24 cellular contexts compared by ENCODE assay signal in genomic region chr4:21806991-21807390, GRCh38.
"Had no signal": no experiment of that assay in that cellular context is flagged by ENCODE, and none has a peak within 500 bp of the region (broad histone marks: within the 10 kb centered on the region; RNA-seq: fewer than 3 reads in every experiment).

No MANE protein-coding gene starts in this region.

- H3K27me3 Mint-ChIP-seq: activated CD4-positive, alpha-beta T cell treated with anti-CD3 and anti-CD28 coated beads for 36 hours; activated CD8-positive, alpha-beta T cell treated with anti-CD3 and anti-CD28 coated beads for 36 hours had no signal

- H3K9me3 ChIP-seq: body of pancreas, prostate gland, tibial nerve, vagina had no signal

- DNase-seq: activated CD4-positive, alpha-beta T cell treated with anti-CD3 and anti-CD28 coated beads for 36 hours; activated CD8-positive, alpha-beta T cell treated with anti-CD3 and anti-CD28 coated beads for 36 hours; activated gamma-delta T cell treated with Interleukin-2 at 50 U/mL for 16 hours; activated naive CD8-positive, alpha-beta T cell treated with anti-CD3 and anti-CD28 coated beads for 36 hours; activated T-cell treated with anti-CD3 and anti-CD28 coated beads, Interleukin-2, amount 50 U/mL, for 72 hours; amygdala; body of pancreas; central memory CD4-positive, alpha-beta T cell; endodermal cell; erythroblast; midbrain; right cardiac atrium; stimulated activated CD4-positive, alpha-beta T cell treated with anti-CD3 and anti-CD28 coated beads, Interleukin-4, amount 100 ng/mL, for 4 hours; stimulated activated CD8-positive, alpha-beta memory T cell treated with anti-CD3 and anti-CD28 coated beads, Interleukin-4, amount 100 ng/mL, for 48 hours; stimulated activated naive CD4-positive, alpha-beta T cell treated with Interleukin-2 at 50 U/mL for 16 hours; substantia nigra; T-helper 9 cell; WERI-Rb-1 had no signal

- H3K79me2 ChIP-seq: hepatocyte had no signal

- H3K4me2 ChIP-seq: hepatocyte had no signal

- H3K36me3 ChIP-seq: prostate gland, tibial nerve, vagina, WERI-Rb-1 had no signal

- H3K27me3 ChIP-seq: body of pancreas, hepatocyte, tibial nerve, vagina had no signal

- H3K36me3 Mint-ChIP-seq: activated naive CD8-positive, alpha-beta T cell treated with anti-CD3 and anti-CD28 coated beads for 36 hours had no signal

- H3K4me1 Mint-ChIP-seq: activated CD4-positive, alpha-beta T cell treated with anti-CD3 and anti-CD28 coated beads for 36 hours; activated naive CD8-positive, alpha-beta T cell treated with anti-CD3 and anti-CD28 coated beads for 36 hours; endodermal cell had no signal

- H3K4me3 ChIP-seq: body of pancreas, hepatocyte, prostate gland, skin epidermis, tibial nerve, vagina had no signal

- H2AFZ ChIP-seq: hepatocyte had no signal

- H3K9me3 Mint-ChIP-seq: activated CD8-positive, alpha-beta T cell treated with anti-CD3 and anti-CD28 coated beads for 36 hours; activated naive CD8-positive, alpha-beta T cell treated with anti-CD3 and anti-CD28 coated beads for 36 hours; activated T-cell treated with anti-CD3 and anti-CD28 coated beads, Interleukin-2, amount 50 U/mL, for 72 hours had no signal

- H3K27ac Mint-ChIP-seq: activated CD4-positive, alpha-beta T cell treated with anti-CD3 and anti-CD28 coated beads for 36 hours; activated CD8-positive, alpha-beta T cell treated with anti-CD3 and anti-CD28 coated beads for 36 hours; activated naive CD8-positive, alpha-beta T cell treated with anti-CD3 and anti-CD28 coated beads for 36 hours; activated T-cell treated with anti-CD3 and anti-CD28 coated beads, Interleukin-2, amount 50 U/mL, for 72 hours; endodermal cell had no signal

- H3K4me3 Mint-ChIP-seq: activated CD4-positive, alpha-beta T cell treated with anti-CD3 and anti-CD28 coated beads for 36 hours; activated CD8-positive, alpha-beta T cell treated with anti-CD3 and anti-CD28 coated beads for 36 hours; activated naive CD8-positive, alpha-beta T cell treated with anti-CD3 and anti-CD28 coated beads for 36 hours; activated T-cell treated with anti-CD3 and anti-CD28 coated beads, Interleukin-2, amount 50 U/mL, for 72 hours; endodermal cell had no signal

- H3K27ac ChIP-seq: body of pancreas, hepatocyte, prostate gland, skin epidermis, tibial nerve, vagina, WERI-Rb-1 had no signal

- ATAC-seq: activated CD4-positive, alpha-beta T cell treated with anti-CD3 and anti-CD28 coated beads for 36 hours; activated CD8-positive, alpha-beta T cell treated with anti-CD3 and anti-CD28 coated beads for 36 hours; activated T-cell treated with anti-CD3 and anti-CD28 coated beads, Interleukin-2, amount 50 U/mL, for 72 hours; body of pancreas; left lobe of liver; right cardiac atrium had no signal

- H3K4me1 ChIP-seq: body of pancreas, prostate gland, tibial nerve, vagina had no signal
